20 cellular contexts compared by ENCODE assay signal in the genomic region with DNA sequence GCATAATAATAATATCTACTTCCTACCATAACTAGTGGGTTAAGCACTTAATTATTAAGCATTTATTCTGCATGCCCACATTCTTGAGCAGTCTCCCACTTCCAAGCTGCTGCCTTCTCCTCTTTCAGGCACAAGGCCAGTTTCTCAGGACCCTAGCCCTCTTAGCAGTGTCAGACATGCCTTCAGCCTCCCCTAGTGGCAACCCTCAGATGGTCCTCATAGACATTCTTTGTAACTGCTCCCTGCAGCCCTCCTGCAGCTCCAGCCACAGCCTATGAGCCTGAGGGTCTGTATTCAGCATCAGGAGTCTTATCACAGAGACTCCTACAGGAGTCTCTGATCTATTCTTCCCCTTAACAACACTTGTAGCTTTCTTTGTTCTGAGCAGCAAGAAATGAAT. TPM values are rescaled to one million over a fixed set of nuclear protein-coding genes. Genes with fewer than 3 reads are reported as not detected.
DNase-seq lines count a peak whose midpoint lies in the region; TF ChIP-seq lines count a peak whose summit lies in the region.
"Had no signal": no experiment of that assay in that cellular context is flagged by ENCODE, and none has a peak within 500 bp of the region (broad histone marks: within the 10 kb centered on the region; RNA-seq: fewer than 3 reads in every experiment).

No MANE protein-coding gene starts in this region.

- TF ChIP-seq POLR2A in erythroblast (IDR thresholded peaks at IDR 0.05; ENCODE audit: low read length): no peak

- no peak overlapping the region for H3K4me3 ChIP-seq in BE2C (ENCODE audit: low read depth, low read length)
- no peak overlapping the region for H3K4me3 ChIP-seq in H7 (ENCODE audit: insufficient read depth, low read depth, low read length)
- no peak overlapping the region for H3K4me3 ChIP-seq in WERI-Rb-1 (ENCODE audit: low read depth, low read length)
- H3K4me3 ChIP-seq: stomach had no signal

- H3K27me3 ChIP-seq in BE2C: peaks cover 13% of the 10 kb centered on the region
- H3K27me3 ChIP-seq in H7 (ENCODE audit: control insufficient read depth, insufficient read depth, low read length): peaks cover 8% of the 10 kb centered on the region
- H3K27me3 ChIP-seq in WERI-Rb-1 (ENCODE audit: insufficient read depth, low read depth, severe bottlenecking): peaks cover 5% of the 10 kb centered on the region

- H3K36me3 ChIP-seq in BE2C (no peaks in the 10 kb centered on the region), H7 (replicated peaks; ENCODE audit: control insufficient read depth, insufficient read depth, low read length) (no peaks in the 10 kb centered on the region), WERI-Rb-1 (no peaks in the 10 kb centered on the region)
- H3K36me3 ChIP-seq: stomach had no signal

- TF ChIP-seq CTCF in BE2C (IDR thresholded peaks at IDR 0.05; ENCODE audit: low read depth, low read length) (peak; percentile 51), WERI-Rb-1 (IDR thresholded peaks at IDR 0.05; ENCODE audit: low read depth, low read length) (peak; percentile 74)

- H3K4me1 ChIP-seq in BE2C: no peaks in the 10 kb centered on the region

- no peak for DNase-seq in BE2C
- DNase-seq in H7: peak; percentile 68
- peak; percentile 29 for DNase-seq in WERI-Rb-1
- DNase-seq in islet precursor cell: peak; percentile 84
- no peak for DNase-seq in GM19240 (ENCODE audit: insufficient read length, low spot score)
- no peak for DNase-seq in activated effector memory CD4-positive, alpha-beta T cell treated with anti-CD3 and anti-CD28 coated beads, Interleukin-2, amount 50 U/mL, for 16 hours
- no peak for DNase-seq in effector CD4-positive, alpha-beta T cell
- DNase-seq in erythroblast (lab: John Stamatoyannopoulos, UW): no peak
- DNase-seq: activated CD8-positive, alpha-beta memory T cell treated with anti-CD3 and anti-CD28 coated beads, Interleukin-2, amount 50 U/mL, for 48 hours; activated naive CD8-positive, alpha-beta T cell treated with anti-CD3 and anti-CD28 coated beads, Interleukin-2, amount 50 U/mL, for 24 hours; CD8-positive, alpha-beta T cell; effector memory CD4-positive, alpha-beta T cell; GOT3; head of caudate nucleus; KBM-7; NCI-H2107; posterior cingulate gyrus; RPMI8226; stimulated activated CD4-positive, alpha-beta T cell treated with anti-CD3 and anti-CD28 coated beads, Interleukin-4, amount 100 ng/mL, for 1 hour; stomach had no signal

- H3K9me3 ChIP-seq in BE2C (no peaks in the 10 kb centered on the region), WERI-Rb-1 (ENCODE audit: severe bottlenecking) (no peaks in the 10 kb centered on the region)
- H3K9me3 ChIP-seq: stomach had no signal

- H3K27ac ChIP-seq in WERI-Rb-1: no peak overlapping the region
- H3K27ac ChIP-seq: stomach had no signal

RNA-seq across cellular contexts. Expression of a gene that starts 3.8 kb away (rescaled TPM):
- not detected for polyA plus RNA-seq in BE2C (2012; ENCODE audit: insufficient read depth, insufficient read length, low read depth)
- not detected in 2 replicates for total RNA-seq in H7 (2014; rRNA removed; shearing (Covaris generic))
- total RNA-seq: CD8-positive, alpha-beta T cell; stomach had no signal
- polyA plus RNA-seq: stomach had no signal

RNA-seq across cellular contexts. Expression of a gene that starts 57.3 kb away (rescaled TPM):
- polyA plus RNA-seq in BE2C (2012; ENCODE audit: insufficient read depth, insufficient read length, low read depth): not detected
- 0.04 and 0.38 TPM in 2 replicates for total RNA-seq in H7 (2014; rRNA removed; shearing (Covaris generic))
- total RNA-seq: CD8-positive, alpha-beta T cell had no signal

Comparison
In these comparisons a context has a peak if more than half of its experiments do, and no peak if none do; other contexts are left out.
1. DNase-seq: peak in H7 (single experiment), WERI-Rb-1 (single experiment) and islet precursor cell (single experiment); none in BE2C (single experiment), GM19240 (single experiment), activated effector memory CD4-positive, alpha-beta T cell treated with anti-CD3 and anti-CD28 coated beads, Interleukin-2, amount 50 U/mL, for 16 hours (single experiment), effector CD4-positive, alpha-beta T cell (single experiment) and erythroblast (0 of 2).